In the genomic region with DNA sequence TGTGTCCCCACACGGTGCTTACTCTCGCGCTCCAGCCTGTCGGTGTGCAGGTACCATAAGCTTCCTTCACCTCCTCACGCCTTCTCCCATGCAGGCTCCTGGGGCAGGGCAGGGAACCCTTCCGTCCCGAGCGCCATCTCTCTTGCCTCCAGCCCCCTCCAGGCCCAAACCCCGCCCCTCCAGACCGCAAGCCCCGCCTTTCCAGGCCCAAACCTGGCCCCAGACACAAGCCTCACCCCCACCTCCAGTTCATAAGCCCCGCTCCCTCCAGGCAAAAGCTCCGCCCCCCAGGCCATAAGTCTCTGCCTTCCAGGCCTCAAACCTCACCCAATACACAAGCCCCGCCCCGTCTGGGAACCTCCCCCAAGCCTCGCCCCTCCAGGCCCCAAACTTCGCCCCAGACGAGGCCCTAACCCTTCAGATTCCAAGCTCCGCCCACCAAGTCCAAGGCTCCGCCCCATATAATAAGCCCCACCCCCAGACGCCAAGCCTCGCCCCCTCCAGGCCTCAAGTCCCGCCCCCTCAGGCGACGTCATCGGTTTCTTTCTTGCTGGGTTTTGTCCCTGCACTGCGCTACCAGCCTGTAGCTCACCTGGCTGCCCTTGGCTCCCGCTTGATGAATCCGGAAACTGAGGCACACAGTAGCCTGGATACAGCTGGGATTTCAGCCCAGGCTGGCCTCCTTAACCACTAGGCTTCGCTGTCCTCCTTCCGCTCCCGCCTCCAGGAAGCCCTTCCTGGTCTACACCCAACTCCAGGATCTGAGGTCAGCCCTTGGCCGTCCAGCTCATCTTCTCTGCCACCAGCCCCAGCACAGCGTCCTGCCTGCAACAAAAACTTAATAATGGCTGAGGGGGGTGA, we compare ENCODE assay signal across 8 cellular contexts. TPM values are rescaled to one million over a fixed set of nuclear protein-coding genes. Genes with fewer than 3 reads are reported as not detected.
DNase-seq lines count a peak whose midpoint lies in the region; TF ChIP-seq lines count a peak whose summit lies in the region.

No MANE protein-coding gene starts in this region.

- H3K27ac ChIP-seq in CD4-positive, alpha-beta memory T cell (ENCODE audit: low read depth, low read length) = no peak overlapping the region
- H3K27ac ChIP-seq in MM.1S (ENCODE audit: low read length) = no peak overlapping the region
- H3K27ac ChIP-seq in iPS-20b (ENCODE audit: low read length) = no peak overlapping the region

- H4K20me1 ChIP-seq in MM.1S (ENCODE audit: insufficient read depth, low read length) = no peaks in the 10 kb centered on the region

- peaks cover 0 to 12% of the 10 kb centered on the region in 2 donors for H3K36me3 Mint-ChIP-seq in CD4-positive, alpha-beta memory T cell

- H3K9me3 Mint-ChIP-seq in CD4-positive, alpha-beta memory T cell = no peaks in the 10 kb centered on the region

- no peaks in the 10 kb centered on the region for H3K9me3 ChIP-seq in CD4-positive, alpha-beta memory T cell (ENCODE audit: control insufficient read depth in 1 of 2, low read length in 2 of 2)
- H3K9me3 ChIP-seq in MM.1S (replicated peaks; ENCODE audit: insufficient read depth, low read length) = no peaks in the 10 kb centered on the region
- no peaks in the 10 kb centered on the region for H3K9me3 ChIP-seq in iPS-20b (ENCODE audit: insufficient read depth, low read depth, low read length)

- CTCF ChIA-PET in CD4-positive, alpha-beta memory T cell (lab: Charles Lee; ENCODE audit: partially characterized antibody) = interaction anchor here (1.4 to 2.3 kb wide), 3 partner anchors 9 to 89 kb away, joined by 3 to 8 read pairs (median 5); no protein-coding TSS in a partner anchor

- peak overlapping the region; percentile 52 to 91 (median 73) for H3K27ac Mint-ChIP-seq in CD4-positive, alpha-beta memory T cell

- intact Hi-C loops in CD4-positive, alpha-beta memory T cell (cut with micrococcal nuclease) = no loop called here

- DNase-seq in CD4-positive, alpha-beta memory T cell = peak; percentile 52 to 85 (median 57)
- DNase-seq in MM.1S (peak; percentile 46), OCI-M2 (lab: John Stamatoyannopoulos, UW; ENCODE audit: unreplicated experiment) (no peak), COLO829 (ENCODE audit: low spot score) (no peak), NCI-H2171 (lab: John Stamatoyannopoulos, UW) (no peak)
- peak; percentile 74 for DNase-seq in activated T-cell treated with anti-CD3 and anti-CD28 coated beads, Interleukin-2, amount 50 U/mL, for 1 hour
- DNase-seq in stimulated activated CD8-positive, alpha-beta memory T cell treated with anti-CD3 and anti-CD28 coated beads, Interleukin-4, amount 100 ng/mL, for 24 hours (ENCODE audit: low read depth) = peak; percentile 35

- H3K9me2 ChIP-seq in MM.1S (replicated peaks; ENCODE audit: insufficient read depth, low read length) = no peaks in the 10 kb centered on the region

- no peak overlapping the region for H2AFZ ChIP-seq in MM.1S (ENCODE audit: low read length)

- H3K36me3 ChIP-seq in CD4-positive, alpha-beta memory T cell (ENCODE audit: insufficient read depth, low read length) = peaks cover 16% of the 10 kb centered on the region
- H3K36me3 ChIP-seq in MM.1S (replicated peaks; ENCODE audit: insufficient read depth, low read length) = 0 out of 2 replicates have a peak, but pooled peaks cover 3% of the 10 kb centered on the region
- H3K36me3 ChIP-seq in iPS-20b (ENCODE audit: insufficient read depth, low read depth, low read length) = peaks cover 20% of the 10 kb centered on the region; the same call in 1 of the 2 replicates

- peak overlapping the region in 2 of 8 donors; percentile 42 to 61 for H3K4me3 Mint-ChIP-seq in CD4-positive, alpha-beta memory T cell

- peaks cover 16 to 36% (median 26%) of the 10 kb centered on the region in 4 donors for H3K4me1 Mint-ChIP-seq in CD4-positive, alpha-beta memory T cell

- peaks cover 35% of the 10 kb centered on the region for H3F3A ChIP-seq in MM.1S (ENCODE audit: insufficient read depth, low read length)

- TF ChIP-seq CTCF in MM.1S (IDR thresholded peaks at IDR 0.05; ENCODE audit: low read length) = no peak

- H3K4me1 ChIP-seq in CD4-positive, alpha-beta memory T cell (ENCODE audit: insufficient read depth, low read length) = peaks cover 35% of the 10 kb centered on the region
- H3K4me1 ChIP-seq in MM.1S (ENCODE audit: low read length) (peaks cover 32% of the 10 kb centered on the region), iPS-20b (ENCODE audit: insufficient read depth, low read length) (no peaks in the 10 kb centered on the region)

- H3K4me2 ChIP-seq in MM.1S (ENCODE audit: low read depth, low read length) = no peak overlapping the region

- H3K27me3 ChIP-seq in CD4-positive, alpha-beta memory T cell (ENCODE audit: insufficient read depth, low read length) = no peaks in the 10 kb centered on the region
- H3K27me3 ChIP-seq in MM.1S (replicated peaks; ENCODE audit: insufficient read depth, low read length) (no peaks in the 10 kb centered on the region), iPS-20b (ENCODE audit: insufficient read depth, low read length) (no peaks in the 10 kb centered on the region)

- peaks cover 14% of the 10 kb centered on the region for H3K79me2 ChIP-seq in MM.1S (ENCODE audit: low read length)

- POLR2A ChIA-PET in CD4-positive, alpha-beta memory T cell (lab: Charles Lee; ENCODE audit: partially characterized antibody) = interaction anchor here (0.7 to 2.1 kb wide), 14 partner anchors 8 to 248 kb away, joined by 3 to 7 read pairs (median 4); a partner anchor contains a TSS

- H3K27me3 Mint-ChIP-seq in CD4-positive, alpha-beta memory T cell = no peaks in the 10 kb centered on the region

- no peak overlapping the region for H3K9ac ChIP-seq in MM.1S (ENCODE audit: low read length)
- peak overlapping the region; percentile 48; the same call in 1 of the 2 replicates for H3K9ac ChIP-seq in iPS-20b (ENCODE audit: low read depth, low read length)

- H3K4me3 ChIP-seq in CD4-positive, alpha-beta memory T cell (ENCODE audit: low read length in 2 of 2) = no peak overlapping the region
- H3K4me3 ChIP-seq in MM.1S (ENCODE audit: low read length) (no peak overlapping the region), iPS-20b (ENCODE audit: low read length) (peak overlapping the region; percentile 30; the same call in 1 of the 2 replicates)

RNA-seq across cellular contexts. Expression of a gene that starts 16.1 kb away (rescaled TPM):
- total RNA-seq in CD4-positive, alpha-beta memory T cell = 100 to 1,000 TPM; 194 to 195 TPM
- 10 to 100 TPM; 24.1 to 63.9 TPM for polyA plus RNA-seq in CD4-positive, alpha-beta memory T cell

RNA-seq across cellular contexts. Expression of a gene that starts 19.4 kb away (rescaled TPM):
- total RNA-seq in CD4-positive, alpha-beta memory T cell = 10 to 100 TPM; 52.2 to 59.4 TPM
- polyA plus RNA-seq in CD4-positive, alpha-beta memory T cell = 1 to 10 TPM; 2.8 to 6.6 TPM

Comparison
In these comparisons a context has a peak if more than half of its experiments do, and no peak if none do; other contexts are left out.
1. DNase-seq: peak in CD4-positive, alpha-beta memory T cell (5 of 5), MM.1S (single experiment), activated T-cell treated with anti-CD3 and anti-CD28 coated beads, Interleukin-2, amount 50 U/mL, for 1 hour (single experiment) and stimulated activated CD8-positive, alpha-beta memory T cell treated with anti-CD3 and anti-CD28 coated beads, Interleukin-4, amount 100 ng/mL, for 24 hours (single experiment); none in OCI-M2 (single experiment), COLO829 (single experiment) and NCI-H2171 (single experiment).